Comparison of ENCODE assay signal across 1 cellular context in genomic region chr3:135908225-135908624, GRCh38.
TF ChIP-seq lines count a peak whose summit lies in the region.

No MANE protein-coding gene starts in this region.

TF ChIP-seq in SK-N-SH, 30 proteins besides CTCF, POLR2A, EP300 and RAD21:
- TF ChIP-seq USF2 (IDR thresholded peaks at IDR 0.05; ENCODE audit: borderline replicate concordance, low read depth, low read length) (no peak), REST (IDR thresholded peaks at IDR 0.05; ENCODE audit: low read depth, low read length) (no peak)
